Comparison of ENCODE assay signal across 8 cellular contexts in genomic region chr3:69784854-69785523, GRCh38. TPM values are rescaled to one million over a fixed set of nuclear protein-coding genes. Genes with fewer than 3 reads are reported as not detected.
A peak's percentile ranks its signal among the peaks of the same experiment; 100 is the strongest.
DNase-seq lines count a peak whose midpoint lies in the region; ATAC-seq, FAIRE-seq and TF ChIP-seq lines count a peak whose summit lies in the region.

No MANE protein-coding gene starts in this region.

- ATAC-seq in IMR-90 (ENCODE audit: low read depth) (peak; percentile 95), GM21619 (IDR thresholded peaks at IDR 0.05; ENCODE audit: unreplicated experiment) (no peak), PC-3 (no peak), GM18520 (IDR thresholded peaks at IDR 0.05; ENCODE audit: unreplicated experiment) (no peak)

- peak overlapping the region; percentile 79 for H4K91ac ChIP-seq in IMR-90 (ENCODE audit: insufficient read depth, low read depth, low read length)

- peak overlapping the region; percentile 74 for H2BK120ac ChIP-seq in IMR-90 (ENCODE audit: low read depth, low read length)

- peak overlapping the region; percentile 11; the same call in 1 of the 2 replicates for H4K5ac ChIP-seq in IMR-90 (ENCODE audit: low read depth, low read length)

- H2BK15ac ChIP-seq in IMR-90 (ENCODE audit: low read depth, low read length): peak overlapping the region; percentile 17; the same call in 1 of the 3 replicates

- H2AK9ac ChIP-seq in IMR-90 (replicated peaks; ENCODE audit: low read depth, low read length, poor library complexity): no peak overlapping the region

- H3K18ac ChIP-seq in IMR-90 (ENCODE audit: low read depth, low read length): peak overlapping the region; percentile 44; the same call in 1 of the 2 replicates

- no peak overlapping the region for H3K4me3 ChIP-seq in IMR-90 (ENCODE audit: insufficient read depth, low read depth, low read length)
- no peak overlapping the region for H3K4me3 ChIP-seq in kidney (ENCODE audit: low read length in 2 of 2)
- no peak overlapping the region for H3K4me3 ChIP-seq in thyroid gland (replicated peaks in 1 of 3)
- H3K4me3 ChIP-seq in PC-3 (ENCODE audit: low read length): no peak overlapping the region

- in situ Hi-C loops in IMR-90 (cut with MboI; ENCODE audit: low sequenced_read_pairs): no loop called here

- H3K9me3 Mint-ChIP-seq in MCF 10A (ENCODE audit: unreplicated experiment): no peaks in the 10 kb centered on the region

- H3K27me3 ChIP-seq in IMR-90 (ENCODE audit: control insufficient read depth, insufficient read depth, low read length) (no peaks in the 10 kb centered on the region), thyroid gland (no peaks in the 10 kb centered on the region), PC-3 (ENCODE audit: low read length) (no peaks in the 10 kb centered on the region)

- H3K4me3 Mint-ChIP-seq in MCF 10A (ENCODE audit: unreplicated experiment): no peak overlapping the region

- no peaks in the 10 kb centered on the region for H4K20me1 ChIP-seq in IMR-90 (ENCODE audit: insufficient read depth, low read length)
- H4K20me1 ChIP-seq in PC-3 (ENCODE audit: low read length): no peaks in the 10 kb centered on the region

- no peak overlapping the region for H2AK5ac ChIP-seq in IMR-90 (ENCODE audit: low read depth, low read length)

- peak overlapping the region; percentile 46; the same call in 1 of the 2 replicates for H3K56ac ChIP-seq in IMR-90 (ENCODE audit: extremely low read depth, insufficient read depth, low read length)

- intact Hi-C loops in IMR-90 (cut with micrococcal nuclease): loop anchor here (2.0 kb wide), 1 partner anchor 46 kb away; the partner anchor contains the start of gene MITF
- intact Hi-C loops in MCF 10A (cut with micrococcal nuclease): loop anchor here (2.0 kb wide), 1 partner anchor 14 kb away; no protein-coding TSS in a partner anchor
- intact Hi-C loops in kidney (cut with DNase I): no loop called here
- intact Hi-C loops in thyroid gland (cut with DNase I): no loop called here
- intact Hi-C loops in PC-3 (cut with micrococcal nuclease): no loop called here

- no peaks in the 10 kb centered on the region for H3K9me3 ChIP-seq in IMR-90 (ENCODE audit: control insufficient read depth, insufficient read depth, low read length)
- H3K9me3 ChIP-seq in kidney (ENCODE audit: control insufficient read depth in 1 of 2, low read length in 2 of 2): no peaks in the 10 kb centered on the region
- no peaks in the 10 kb centered on the region for H3K9me3 ChIP-seq in thyroid gland
- no peaks in the 10 kb centered on the region for H3K9me3 ChIP-seq in PC-3 (ENCODE audit: low read length)

- H3K4me1 Mint-ChIP-seq in MCF 10A (ENCODE audit: insufficient read depth, unreplicated experiment): peaks cover 30% of the 10 kb centered on the region

- no peak for TF ChIP-seq POLR2A in IMR-90 (IDR thresholded peaks at IDR 0.05; ENCODE audit: low read depth, low read length)
- TF ChIP-seq POLR2A in thyroid gland (IDR thresholded peaks at IDR 0.05): no peak

- H3F3A ChIP-seq in PC-3 (ENCODE audit: low read length, unreplicated experiment): no peaks in the 10 kb centered on the region

- peak overlapping the region; percentile 60 for H2BK5ac ChIP-seq in IMR-90 (ENCODE audit: low read depth, low read length, poor library complexity, severe bottlenecking)

- peak overlapping the region in 1 of 2 experiments; percentile 53; a peak in 1 of 4 replicates for H4K8ac ChIP-seq in IMR-90 (ENCODE audit: low read depth in 2 of 2, low read length in 2 of 2)

- no peaks in the 10 kb centered on the region for H3K27me3 Mint-ChIP-seq in MCF 10A (ENCODE audit: insufficient read depth, unreplicated experiment)

- peaks cover 15% of the 10 kb centered on the region for H3K4me1 ChIP-seq in IMR-90 (ENCODE audit: control insufficient read depth, insufficient read depth, low read length)
- H3K4me1 ChIP-seq in kidney (ENCODE audit: control insufficient read depth in 1 of 2, insufficient read depth in 1 of 2, low read depth in 1 of 2, low read length in 2 of 2): peaks cover 21 to 31% of the 10 kb centered on the region in 2 donors
- H3K4me1 ChIP-seq in thyroid gland: peaks cover 31 to 39% of the 10 kb centered on the region in 2 donors
- H3K4me1 ChIP-seq in PC-3 (ENCODE audit: insufficient read depth, low read length): peaks cover 10% of the 10 kb centered on the region

- dilution Hi-C loops in IMR-90 (cut with HindIII; ENCODE audit: low sequenced_read_pairs, unreplicated experiment): no loop called here

- H2AFZ ChIP-seq in IMR-90 (replicated peaks; ENCODE audit: low read length, poor library complexity): no peak overlapping the region
- no peak overlapping the region for H2AFZ ChIP-seq in PC-3 (ENCODE audit: low read length)

- H2BK20ac ChIP-seq in IMR-90 (ENCODE audit: low read depth, low read length): peak overlapping the region; percentile 81

- BruUV-seq in IMR-90 (replicated peaks; lab: Mats Ljungman, UMichigan) (no TSS peak), MCF 10A (replicated peaks; lab: Mats Ljungman, UMichigan) (no TSS peak), PC-3 (replicated peaks; lab: Mats Ljungman, UMichigan) (no TSS peak)

- H3K27ac ChIP-seq in IMR-90 (ENCODE audit: insufficient read depth, low read length) (peak overlapping the region; percentile 0; the same call in 1 of the 2 replicates), kidney (ENCODE audit: low read depth in 2 of 2, low read length in 2 of 2) (no peak overlapping the region), thyroid gland (peak overlapping the region; percentile 11 to 71 (median 52)), PC-3 (ENCODE audit: low read length) (no peak overlapping the region)

- peak overlapping the region; percentile 31; the same call in 1 of the 2 replicates for H3K23ac ChIP-seq in IMR-90 (ENCODE audit: low read depth, low read length)

- no peaks in the 10 kb centered on the region for H3K36me3 ChIP-seq in IMR-90 (ENCODE audit: control insufficient read depth, insufficient read depth, low read length)
- no peaks in the 10 kb centered on the region for H3K36me3 ChIP-seq in kidney (ENCODE audit: control insufficient read depth in 1 of 2, insufficient read depth in 2 of 2, low read length in 2 of 2)
- H3K36me3 ChIP-seq in thyroid gland: no peaks in the 10 kb centered on the region
- no peaks in the 10 kb centered on the region for H3K36me3 ChIP-seq in PC-3 (ENCODE audit: low read depth, low read length)

- FAIRE-seq in kidney (lab: Jason Lieb, UNC): no peak

- H3K4ac ChIP-seq in IMR-90 (ENCODE audit: low read depth, low read length): peak overlapping the region; percentile 68

- POLR2A ChIA-PET in IMR-90 (lab: Charles Lee; ENCODE audit: unreplicated experiment): interaction anchor here (0.6 kb wide), 2 partner anchors 36 to 98 kb away, joined by 3 read pairs; no protein-coding TSS in a partner anchor
- POLR2A ChIA-PET in MCF 10A (lab: Yijun Ruan, JAX): interaction anchor here (0.6 to 3.5 kb wide), 8 partner anchors 11 to 254 kb away, joined by 3 to 25 read pairs (median 4); partner anchors contain the start of gene MITF
- POLR2A ChIA-PET in PC-3 (lab: Charles Lee; ENCODE audit: unreplicated experiment): no interaction called here

- WGBS in IMR-90 (ENCODE audit: extremely low coverage in 2 of 2, insufficient read length in 1 of 2), 2 experiments: 0% methylated on average over 1 of the region's 7 CpGs; no CpG with 5 or more reads in 1 of the 2 experiments
- 15 to 24% methylated on average over 6 to 7 of the region's 7 CpGs for WGBS in thyroid gland, 2 donors

- H3K79me1 ChIP-seq in IMR-90 (ENCODE audit: low read depth in 1 of 2, low read length in 2 of 2): peaks cover 18 to 26% of the 10 kb centered on the region in 2 experiments

- H3K9ac ChIP-seq in IMR-90 (ENCODE audit: low read depth, low read length) (no peak overlapping the region), kidney (ENCODE audit: low read length in 2 of 2) (no peak overlapping the region), PC-3 (ENCODE audit: low read length) (no peak overlapping the region)

- peaks cover 12% of the 10 kb centered on the region for H3K9me1 ChIP-seq in IMR-90 (ENCODE audit: insufficient read depth, low read length)

- H3K9me2 ChIP-seq in PC-3 (replicated peaks; ENCODE audit: low read length): no peaks in the 10 kb centered on the region

- 0 out of 2 replicates have a peak, but pooled peaks cover 4% of the 10 kb centered on the region for H3K79me2 ChIP-seq in PC-3 (ENCODE audit: low read length)

- 0 out of 2 replicates have a peak, but pooled peaks have one; percentile 12 for TF ChIP-seq RAD21 in IMR-90 (IDR thresholded peaks at IDR 0.05; ENCODE audit: low read length)

- CTCF ChIA-PET in IMR-90 (lab: Yijun Ruan, JAX) (no interaction called here), MCF 10A (lab: Yijun Ruan, JAX) (interaction anchor here (0.6 to 1.6 kb wide), 8 partner anchors 18 to 96 kb away, joined by 3 to 6 read pairs (median 3); no protein-coding TSS in a partner anchor), PC-3 (lab: Charles Lee) (no interaction called here)

- TF ChIP-seq CTCF in IMR-90 (conservative IDR thresholded peaks at IDR 0.05; ENCODE audit: low read depth, low read length) (no peak), MCF 10A (IDR thresholded peaks at IDR 0.05; ENCODE audit: unreplicated experiment) (no peak), kidney (IDR thresholded peaks at IDR 0.05; ENCODE audit: borderline replicate concordance, extremely low read depth, insufficient read depth) (no peak), thyroid gland (IDR thresholded peaks at IDR 0.05) (no peak), PC-3 (conservative IDR thresholded peaks at IDR 0.05; ENCODE audit: low read depth, low read length) (no peak)

- peak overlapping the region; percentile 66; the same call in 1 of the 2 replicates for H3K4me2 ChIP-seq in IMR-90 (ENCODE audit: low read depth, low read length)
- H3K4me2 ChIP-seq in PC-3 (ENCODE audit: low read length): no peak overlapping the region

- H3K27ac Mint-ChIP-seq in MCF 10A (ENCODE audit: low read depth, unreplicated experiment): no peak overlapping the region

- peak; percentile 83 for DNase-seq in IMR-90
- peak; percentile 74 for DNase-seq in MCF 10A (ENCODE audit: unreplicated experiment)
- DNase-seq in kidney: peak; percentile 84
- DNase-seq in thyroid gland: peak; percentile 90 to 93
- no peak for DNase-seq in occipital lobe (lab: John Stamatoyannopoulos, UW)
- no peak for DNase-seq in PC-3

- no peaks in the 10 kb centered on the region for H3K36me3 Mint-ChIP-seq in MCF 10A (ENCODE audit: insufficient read depth, unreplicated experiment)

- H3K14ac ChIP-seq in IMR-90 (replicated peaks; ENCODE audit: low read depth, low read length): peak overlapping the region; percentile 54; the same call in 1 of the 2 replicates

TF ChIP-seq in IMR-90, 13 proteins besides CTCF, POLR2A, EP300 and RAD21 (continues in another document):
- no peak for TF ChIP-seq RFX5 (IDR thresholded peaks at IDR 0.05; ENCODE audit: low read depth, low read length)
- TF ChIP-seq FOS (IDR thresholded peaks at IDR 0.05; ENCODE audit: low read depth, low read length): peak; percentile 59; the same call in 1 of the 2 replicates
- TF ChIP-seq CEBPB (IDR thresholded peaks at IDR 0.05; ENCODE audit: low read depth, low read length): no peak

RNA-seq across cellular contexts. Expression of gene MITF, which starts 45.7 kb away (rescaled TPM):
- total RNA-seq in IMR-90 (2012; rRNA removed): 13.3 and 16.7 TPM in 2 replicates
- 5.4 and 6.5 TPM in 2 replicates for polyA plus RNA-seq in IMR-90 (2012; rRNA removed)
- 4.0 and 4.8 TPM in 2 replicates for polyA plus RNA-seq in IMR-90 (2012; cell fraction: cytosol; rRNA removed)
- 5.3 and 10.2 TPM in 2 replicates for polyA plus RNA-seq in IMR-90 (2012; cell fraction: nucleus; rRNA removed; ENCODE audit: low replicate concordance)
- 7.4 and 16.1 TPM in 2 replicates for total RNA-seq in MCF 10A (2022)
- 52.6 TPM for total RNA-seq in kidney
- polyA plus RNA-seq in kidney (ENCODE audit: insufficient read depth, low read depth, low replicate concordance): 14.1 TPM
- total RNA-seq in thyroid gland: 10 to 100 TPM; 22.4 to 52.1 (median 26.4) TPM
- total RNA-seq in occipital lobe: 2.7 TPM
- 2.8 and 7.6 TPM in 2 replicates for total RNA-seq in PC-3 (2014; rRNA removed)

Comparison
In these comparisons a context has a peak if more than half of its experiments do, and no peak if none do; other contexts are left out.
1. DNase-seq: peak in IMR-90 (single experiment), MCF 10A (single experiment), kidney (single experiment) and thyroid gland (2 of 2); none in occipital lobe (single experiment) and PC-3 (single experiment).
2. H3K27ac ChIP-seq: peak in IMR-90 (single experiment) and thyroid gland (3 of 3); none in kidney (0 of 2) and PC-3 (single experiment).
3. intact Hi-C loops: an anchor here in IMR-90 (2.0 kb wide) and MCF 10A (2.0 kb wide); none called in kidney, thyroid gland and PC-3.